In the genomic region with DNA sequence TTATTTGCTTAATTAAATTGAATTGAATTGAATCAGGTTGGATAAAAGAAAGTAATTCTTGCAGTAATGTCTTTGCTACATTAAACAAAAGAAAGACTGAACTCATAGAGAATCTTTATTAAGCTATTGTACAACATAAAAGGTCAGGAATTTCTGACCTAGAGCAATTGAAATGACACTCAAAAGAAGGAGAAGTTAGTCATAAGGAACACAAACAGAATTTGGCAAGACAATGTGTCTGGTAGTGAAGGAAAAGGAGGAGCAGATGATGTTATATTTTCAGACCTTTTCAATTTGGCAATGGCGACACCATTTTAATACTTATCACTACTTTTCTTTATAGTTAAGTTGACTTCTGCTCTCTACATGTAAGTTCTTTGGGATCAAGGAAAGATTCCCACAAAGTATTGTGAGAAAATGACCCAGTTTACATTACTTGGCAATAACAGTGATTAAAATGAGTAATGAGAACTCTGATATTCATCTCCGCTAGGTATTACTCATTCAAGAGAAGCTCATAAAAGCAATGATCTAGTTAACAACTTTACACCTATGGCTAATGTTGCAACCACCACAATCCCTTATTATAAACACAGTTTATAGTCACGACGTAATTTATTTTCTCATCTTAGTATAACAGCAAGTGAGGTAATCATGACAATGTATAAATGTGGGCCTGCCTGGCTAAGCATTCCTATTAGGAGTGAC, we compare ENCODE assay signal across 21 cellular contexts. TPM values are rescaled to one million over a fixed set of nuclear protein-coding genes. Genes with fewer than 3 reads are reported as not detected.
DNase-seq lines count a peak whose midpoint lies in the region; ATAC-seq, FAIRE-seq and TF ChIP-seq lines count a peak whose summit lies in the region.
"Had no signal": no experiment of that assay in that cellular context is flagged by ENCODE, and none has a peak within 500 bp of the region (broad histone marks: within the 10 kb centered on the region; RNA-seq: fewer than 3 reads in every experiment).

No MANE protein-coding gene starts in this region.

- in situ Hi-C loops in Caki2 (cut with HindIII; ENCODE audit: low pct_unique_long_range_greater_than_20kb, low sequenced_read_pairs) (no loop called here), mammary epithelial cell (cut with MboI; ENCODE audit: low sequenced_read_pairs in 2 of 2) (no loop called here)

- H3K27ac ChIP-seq in PC-3 (ENCODE audit: low read length) (peak overlapping the region; percentile 29), mammary epithelial cell (ENCODE audit: insufficient read depth, low read depth, low read length) (no peak overlapping the region), keratinocyte (ENCODE audit: control insufficient read depth, insufficient read depth, low read length) (peak overlapping the region; percentile 51)
- H3K27ac ChIP-seq: BLaER1 had no signal

- H3K9ac ChIP-seq in PC-3 (ENCODE audit: low read length), result no peak overlapping the region
- H3K9ac ChIP-seq in mammary epithelial cell (ENCODE audit: insufficient read depth, low read length), result no peak overlapping the region
- no peak overlapping the region for H3K9ac ChIP-seq in keratinocyte (ENCODE audit: control insufficient read depth, extremely low read depth, insufficient read depth, low read length)
- H3K9ac ChIP-seq: BLaER1 had no signal

- H3K9me2 ChIP-seq in PC-3 (replicated peaks; ENCODE audit: low read length), result no peaks in the 10 kb centered on the region

- intact Hi-C loops in PC-3 (cut with micrococcal nuclease) (no loop called here), mammary epithelial cell (cut with micrococcal nuclease) (no loop called here)

- H3K36me3 ChIP-seq in PC-3 (ENCODE audit: low read depth, low read length) (no peaks in the 10 kb centered on the region), mammary epithelial cell (ENCODE audit: insufficient read depth, low read length) (no peaks in the 10 kb centered on the region), keratinocyte (ENCODE audit: control insufficient read depth in 2 of 2, extremely low read depth in 1 of 2, insufficient read depth in 2 of 2, low read length in 2 of 2) (no peaks in the 10 kb centered on the region)
- H3K36me3 ChIP-seq: BLaER1 had no signal

- no peaks in the 10 kb centered on the region for H3K9me1 ChIP-seq in keratinocyte (ENCODE audit: control insufficient read depth, extremely low read depth, insufficient read depth, low read length)

- H3K4me1 ChIP-seq in PC-3 (ENCODE audit: insufficient read depth, low read length) (peaks cover 8% of the 10 kb centered on the region; the same call in 1 of the 2 replicates), mammary epithelial cell (ENCODE audit: insufficient read depth, low read length) (no peaks in the 10 kb centered on the region), keratinocyte (ENCODE audit: control insufficient read depth, extremely low read depth, insufficient read depth, low read length) (peaks cover 6% of the 10 kb centered on the region)
- H3K4me1 ChIP-seq: BLaER1 had no signal

- no peak for FAIRE-seq in keratinocyte (lab: Jason Lieb, UNC)
- FAIRE-seq: G401.6, GM12891, GM19239, H1 had no signal

- POLR2A ChIA-PET in PC-3 (lab: Charles Lee; ENCODE audit: unreplicated experiment), result no interaction called here

- H3K4me2 ChIP-seq in PC-3 (ENCODE audit: low read length) (no peak overlapping the region), mammary epithelial cell (ENCODE audit: insufficient read depth, low read depth, low read length) (no peak overlapping the region), keratinocyte (ENCODE audit: control insufficient read depth, extremely low read depth, insufficient read depth, low read depth, low read length) (peak overlapping the region; percentile 23)
- H3K4me2 ChIP-seq: BLaER1 had no signal

- CTCF ChIA-PET in PC-3 (lab: Charles Lee) (no interaction called here), mammary epithelial cell (lab: Charles Lee; ENCODE audit: low non-redundant PET) (no interaction called here)

- no peaks in the 10 kb centered on the region for H3F3A ChIP-seq in PC-3 (ENCODE audit: low read length, unreplicated experiment)

- H3K4me3 ChIP-seq in PC-3 (ENCODE audit: low read length), result no peak overlapping the region
- H3K4me3 ChIP-seq in mammary epithelial cell (replicated peaks in 1 of 3; ENCODE audit: insufficient read depth in 1 of 3, low read depth in 2 of 3, low read length in 3 of 3), result no peak overlapping the region
- no peak overlapping the region for H3K4me3 ChIP-seq in keratinocyte (ENCODE audit: control insufficient read depth in 2 of 3, extremely low read depth in 1 of 3, insufficient read depth in 2 of 3, low read depth in 1 of 3, low read length in 3 of 3)
- H3K4me3 ChIP-seq: BLaER1 had no signal

- H4K20me1 ChIP-seq in PC-3 (ENCODE audit: low read length) (no peaks in the 10 kb centered on the region), mammary epithelial cell (ENCODE audit: insufficient read depth, low read length) (no peaks in the 10 kb centered on the region), keratinocyte (ENCODE audit: control insufficient read depth, extremely low read depth, insufficient read depth, low read length) (no peaks in the 10 kb centered on the region)
- H4K20me1 ChIP-seq: BLaER1 had no signal

- WGBS in mammary epithelial cell (ENCODE audit: low coverage, missing lambda C conversion rate), result 73% methylated on average over 4 of the region's 4 CpGs

- H3K79me2 ChIP-seq in PC-3 (ENCODE audit: low read length) (no peaks in the 10 kb centered on the region), mammary epithelial cell (ENCODE audit: insufficient read depth, low read length) (no peaks in the 10 kb centered on the region), keratinocyte (ENCODE audit: control insufficient read depth, insufficient read depth, low read length) (no peaks in the 10 kb centered on the region)

- DNase-seq in Caki2 (ENCODE audit: low read depth), result peak; percentile 32
- peak; percentile 50 for DNase-seq in PC-3
- DNase-seq in mammary epithelial cell, result peak; percentile 69
- peak; percentile 13 for DNase-seq in keratinocyte (ENCODE audit: low read depth, low spot score)
- DNase-seq in DMS79 (lab: John Stamatoyannopoulos, UW), result no peak
- DNase-seq in NCI-H2107 treated with DMSO at 0.1 percent for 48 hours (lab: John Stamatoyannopoulos, UW; ENCODE audit: unreplicated experiment), result no peak
- no peak for DNase-seq in ureter (ENCODE audit: low spot score)
- DNase-seq: 8988T; Calu3; CD4-positive, alpha-beta memory T cell; DND-41; H9 had no signal

- no peak overlapping the region for H2AFZ ChIP-seq in PC-3 (ENCODE audit: low read length)
- H2AFZ ChIP-seq in mammary epithelial cell (ENCODE audit: low read depth, low read length), result no peak overlapping the region
- peak overlapping the region; percentile 16 for H2AFZ ChIP-seq in keratinocyte (ENCODE audit: control insufficient read depth, low read length)

- ATAC-seq in PC-3, result peak; percentile 75

- H3K27me3 ChIP-seq in PC-3 (ENCODE audit: low read length) (peaks cover 5% of the 10 kb centered on the region; the same call in 1 of the 2 replicates), mammary epithelial cell (ENCODE audit: insufficient read depth, low read length) (no peaks in the 10 kb centered on the region), keratinocyte (ENCODE audit: control insufficient read depth, extremely low read depth, insufficient read depth, low read length) (no peaks in the 10 kb centered on the region)
- H3K27me3 ChIP-seq: BLaER1 had no signal

- dilution Hi-C loops in mammary epithelial cell (cut with HindIII; ENCODE audit: low sequenced_read_pairs), result no loop called here
- dilution Hi-C loops in keratinocyte (cut with MboI; ENCODE audit: extremely low pct_ligation_motif_present, low sequenced_read_pairs), result no loop called here

- H3K9me3 ChIP-seq in PC-3 (ENCODE audit: low read length), result no peaks in the 10 kb centered on the region
- H3K9me3 ChIP-seq in mammary epithelial cell (replicated peaks; ENCODE audit: insufficient read depth, low read length), result no peaks in the 10 kb centered on the region
- H3K9me3 ChIP-seq in keratinocyte (ENCODE audit: control insufficient read depth, low read depth, low read length), result no peaks in the 10 kb centered on the region
- H3K9me3 ChIP-seq: BLaER1 had no signal

- BruUV-seq in PC-3 (replicated peaks; lab: Mats Ljungman, UMichigan) (no TSS peak), mammary epithelial cell (replicated peaks; lab: Mats Ljungman, UMichigan) (no TSS peak)

- TF ChIP-seq CTCF in PC-3 (conservative IDR thresholded peaks at IDR 0.05; ENCODE audit: low read depth, low read length) (no peak), mammary epithelial cell (conservative IDR thresholded peaks at IDR 0.05 in 1 of 2, IDR thresholded peaks at IDR 0.05 in 1 of 2; ENCODE audit: extremely low read depth in 1 of 2, insufficient read depth in 1 of 2, low read depth in 1 of 2, low read length in 2 of 2) (no peak), keratinocyte (optimal IDR thresholded peaks at IDR 0.05 in 1 of 3, IDR thresholded peaks at IDR 0.05 in 1 of 3, conservative IDR thresholded peaks at IDR 0.05 in 1 of 3; ENCODE audit: extremely low read depth in 1 of 3, insufficient read depth in 2 of 3, low read length in 3 of 3) (no peak)

RNA-seq across cellular contexts. Expression of a gene that starts 14.7 kb away (rescaled TPM):
- not detected in 2 replicates for total RNA-seq in Caki2 (2014; rRNA removed; shearing (Covaris generic); ENCODE audit: low replicate concordance)
- total RNA-seq in PC-3 (2014; rRNA removed) (not detected in 2 replicates), mammary epithelial cell (not detected), ureter (not detected)
- polyA plus RNA-seq in mammary epithelial cell (not detected), keratinocyte (not detected in 3 replicates)
- polyA minus RNA-seq in mammary epithelial cell (not detected), keratinocyte (not detected in 3 replicates)
- not detected for polyA plus RNA-seq in keratinocyte (2011; ENCODE audit: low read depth)
- not detected in 2 replicates for polyA plus RNA-seq in keratinocyte (2011; cell fraction: cytosol; rRNA removed)
- polyA plus RNA-seq in keratinocyte (2011; cell fraction: nucleus; rRNA removed), result not detected in 2 replicates
- polyA plus RNA-seq in keratinocyte (2012; ENCODE audit: low replicate concordance), result not detected in 2 replicates
- polyA minus RNA-seq in keratinocyte (2011; cell fraction: cytosol; rRNA and poly(A)+ RNA removed), result not detected
- polyA minus RNA-seq in keratinocyte (2011; cell fraction: nucleus; rRNA and poly(A)+ RNA removed), result not detected in 2 replicates
- total RNA-seq: A673; Calu3; CD4-positive, alpha-beta memory T cell; H1; H9; HT-29 had no signal
- polyA plus RNA-seq: AG04450; CD14-positive monocyte; CD4-positive, alpha-beta memory T cell; H1 had no signal

RNA-seq across cellular contexts. Expression of a gene that starts 22.8 kb away (rescaled TPM):
- total RNA-seq in Caki2 (2014; rRNA removed; shearing (Covaris generic); ENCODE audit: low replicate concordance), result not detected in 2 replicates
- total RNA-seq in PC-3 (2014; rRNA removed) (not detected in 2 replicates), mammary epithelial cell (not detected), ureter (not detected)
- polyA plus RNA-seq in mammary epithelial cell (not detected), keratinocyte (not detected in 3 replicates)
- polyA minus RNA-seq in mammary epithelial cell (not detected), keratinocyte (not detected in 3 replicates)
- polyA plus RNA-seq in keratinocyte (2011; ENCODE audit: low read depth), result 1.1 TPM
- polyA plus RNA-seq in keratinocyte (2011; cell fraction: cytosol; rRNA removed), result not detected in 2 replicates
- polyA plus RNA-seq in keratinocyte (2011; cell fraction: nucleus; rRNA removed), result 0.67 TPM in 1 of 2 replicates, not detected in the other
- polyA plus RNA-seq in keratinocyte (2012; ENCODE audit: low replicate concordance), result 1.9 TPM in 1 of 2 replicates, not detected in the other
- polyA minus RNA-seq in keratinocyte (2011; cell fraction: cytosol; rRNA and poly(A)+ RNA removed), result not detected
- polyA minus RNA-seq in keratinocyte (2011; cell fraction: nucleus; rRNA and poly(A)+ RNA removed), result not detected in 2 replicates
- total RNA-seq: A673; Calu3; CD4-positive, alpha-beta memory T cell; H1; H9; HT-29 had no signal
- polyA plus RNA-seq: AG04450; CD14-positive monocyte; CD4-positive, alpha-beta memory T cell; H1 had no signal

RNA-seq across cellular contexts. Expression of a gene that starts 43.2 kb away (rescaled TPM):
- not detected in 2 replicates for total RNA-seq in Caki2 (2014; rRNA removed; shearing (Covaris generic); ENCODE audit: low replicate concordance)
- total RNA-seq in PC-3 (2014; rRNA removed), result not detected in 2 replicates
- total RNA-seq in mammary epithelial cell, result not detected
- polyA plus RNA-seq in mammary epithelial cell, result not detected
- polyA minus RNA-seq in mammary epithelial cell, result not detected
- not detected in 3 replicates for polyA plus RNA-seq in keratinocyte
- not detected for polyA plus RNA-seq in keratinocyte (2011; ENCODE audit: low read depth)
- polyA plus RNA-seq in keratinocyte (2011; cell fraction: cytosol; rRNA removed), result not detected in 2 replicates
- not detected in 2 replicates for polyA plus RNA-seq in keratinocyte (2011; cell fraction: nucleus; rRNA removed)
- not detected in 2 replicates for polyA plus RNA-seq in keratinocyte (2012; ENCODE audit: low replicate concordance)
- polyA minus RNA-seq in keratinocyte, result not detected in 3 replicates
- polyA minus RNA-seq in keratinocyte (2011; cell fraction: cytosol; rRNA and poly(A)+ RNA removed), result not detected
- not detected in 2 replicates for polyA minus RNA-seq in keratinocyte (2011; cell fraction: nucleus; rRNA and poly(A)+ RNA removed)
- not detected for total RNA-seq in ureter
- total RNA-seq: A673; Calu3; CD4-positive, alpha-beta memory T cell; H1; H9; HT-29 had no signal
- polyA plus RNA-seq: AG04450; CD14-positive monocyte; CD4-positive, alpha-beta memory T cell; H1 had no signal

RNA-seq across cellular contexts. Expression of a gene that starts 51.3 kb away (rescaled TPM):
- not detected in 2 replicates for total RNA-seq in Caki2 (2014; rRNA removed; shearing (Covaris generic); ENCODE audit: low replicate concordance)
- total RNA-seq in PC-3 (2014; rRNA removed), result not detected in 2 replicates
- total RNA-seq in mammary epithelial cell, result not detected
- polyA plus RNA-seq in mammary epithelial cell, result not detected
- not detected for polyA minus RNA-seq in mammary epithelial cell
- polyA plus RNA-seq in keratinocyte, result not detected in 3 replicates
- polyA plus RNA-seq in keratinocyte (2011; ENCODE audit: low read depth), result not detected
- polyA plus RNA-seq in keratinocyte (2011; cell fraction: cytosol; rRNA removed), result not detected in 2 replicates
- not detected in 2 replicates for polyA plus RNA-seq in keratinocyte (2011; cell fraction: nucleus; rRNA removed)
- polyA plus RNA-seq in keratinocyte (2012; ENCODE audit: low replicate concordance), result not detected in 2 replicates
- polyA minus RNA-seq in keratinocyte, result not detected in 3 replicates
- polyA minus RNA-seq in keratinocyte (2011; cell fraction: cytosol; rRNA and poly(A)+ RNA removed), result not detected
- not detected in 2 replicates for polyA minus RNA-seq in keratinocyte (2011; cell fraction: nucleus; rRNA and poly(A)+ RNA removed)
- total RNA-seq in ureter, result not detected
- total RNA-seq: A673; Calu3; CD4-positive, alpha-beta memory T cell; H1; H9; HT-29 had no signal
- polyA plus RNA-seq: AG04450; CD14-positive monocyte; CD4-positive, alpha-beta memory T cell; H1 had no signal

RNA-seq across cellular contexts. Expression of a gene that starts 59.7 kb away (rescaled TPM):
- total RNA-seq in Caki2 (2014; rRNA removed; shearing (Covaris generic); ENCODE audit: low replicate concordance), result not detected in 2 replicates
- total RNA-seq in PC-3 (2014; rRNA removed), result not detected in 2 replicates
- not detected for total RNA-seq in mammary epithelial cell
- not detected for polyA plus RNA-seq in mammary epithelial cell
- polyA minus RNA-seq in mammary epithelial cell, result not detected
- not detected in 3 replicates for polyA plus RNA-seq in keratinocyte
- not detected for polyA plus RNA-seq in keratinocyte (2011; ENCODE audit: low read depth)
- polyA plus RNA-seq in keratinocyte (2011; cell fraction: cytosol; rRNA removed), result not detected in 2 replicates
- polyA plus RNA-seq in keratinocyte (2011; cell fraction: nucleus; rRNA removed), result 0.24 and 0.25 TPM in 2 replicates
- not detected in 2 replicates for polyA plus RNA-seq in keratinocyte (2012; ENCODE audit: low replicate concordance)
- not detected in 3 replicates for polyA minus RNA-seq in keratinocyte
- polyA minus RNA-seq in keratinocyte (2011; cell fraction: cytosol; rRNA and poly(A)+ RNA removed), result not detected
- not detected in 2 replicates for polyA minus RNA-seq in keratinocyte (2011; cell fraction: nucleus; rRNA and poly(A)+ RNA removed)
- total RNA-seq in ureter, result not detected
- total RNA-seq: A673; Calu3; CD4-positive, alpha-beta memory T cell; H1; H9; HT-29 had no signal
- polyA plus RNA-seq: AG04450; CD14-positive monocyte; CD4-positive, alpha-beta memory T cell; H1 had no signal

Comparison
In these comparisons a context has a peak if more than half of its experiments do, and no peak if none do; other contexts are left out.
1. DNase-seq: peak in Caki2 (single experiment), PC-3 (single experiment), mammary epithelial cell (single experiment) and keratinocyte (single experiment); none in DMS79 (single experiment), NCI-H2107 treated with DMSO at 0.1 percent for 48 hours (single experiment) and ureter (single experiment).